ENCODE assay signal across 22 cellular contexts in the genomic region with DNA sequence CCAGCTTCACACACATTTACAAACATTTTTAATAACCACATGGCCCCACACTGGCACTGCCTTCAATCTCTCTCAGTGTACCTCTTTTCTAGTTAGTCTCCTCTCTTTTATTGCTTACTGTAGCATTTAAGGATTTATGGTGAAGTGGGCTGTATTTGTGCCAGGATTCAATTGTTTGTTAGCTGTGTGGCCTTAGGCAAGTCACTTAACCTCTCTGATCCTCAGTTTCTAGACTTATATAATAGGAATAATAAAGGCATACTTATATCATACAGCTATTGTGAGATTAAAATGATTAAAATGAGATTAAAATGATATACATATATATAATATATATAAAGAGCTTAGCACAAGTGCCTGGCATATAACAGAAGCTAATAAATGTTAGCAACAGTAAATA. TPM values are rescaled to one million over a fixed set of nuclear protein-coding genes. Genes with fewer than 3 reads are reported as not detected.
"Had no signal": no experiment of that assay in that cellular context is flagged by ENCODE, and none has a peak within 500 bp of the region (broad histone marks: within the 10 kb centered on the region; RNA-seq: fewer than 3 reads in every experiment).

No MANE protein-coding gene starts in this region.

- H3K4me1 ChIP-seq: lower lobe of right lung had no signal

- H3K27ac ChIP-seq: adrenal gland, lower lobe of right lung, upper lobe of left lung had no signal

- H3K9me3 ChIP-seq: adrenal gland, lower lobe of right lung, upper lobe of left lung had no signal

- ATAC-seq: activated naive CD4-positive, alpha-beta T cell treated with anti-CD3 and anti-CD28 coated beads, Interleukin-2, amount 50 U/mL, for 72 hours; effector memory CD8-positive, alpha-beta T cell; lower lobe of right lung had no signal

- FAIRE-seq: TTC549 had no signal

- H3K27me3 ChIP-seq: adrenal gland, upper lobe of left lung had no signal

- H3K36me3 ChIP-seq: adrenal gland, lower lobe of right lung, upper lobe of left lung had no signal

- H3K4me3 ChIP-seq: adrenal gland, lower lobe of right lung, upper lobe of left lung had no signal

- DNase-seq: activated CD4-positive, alpha-beta memory T cell treated with anti-CD3 and anti-CD28 coated beads for 36 hours; activated gamma-delta T cell treated with Interleukin-2 at 50 U/mL for 16 hours; activated T-cell treated with anti-CD3 and anti-CD28 coated beads for 4 hours; adrenal gland; dermis blood vessel endothelial cell; effector memory CD8-positive, alpha-beta T cell; foreskin fibroblast; hypothalamus; islet precursor cell; lower lobe of right lung; nephron progenitor cell; nucleus accumbens; posterior cingulate gyrus; retina; stimulated activated CD4-positive, alpha-beta T cell treated with anti-CD3 and anti-CD28 coated beads, Interleukin-12 subunit alpha, Interleukin-12 subunit beta, amount 100 ng/mL, for 4 hours; stimulated activated CD4-positive, alpha-beta T cell treated with anti-CD3 and anti-CD28 coated beads, Interleukin-1b, Interleukin-23, amount 100 ng/mL, for 48 hours; stimulated activated CD8-positive, alpha-beta memory T cell treated with anti-CD3 and anti-CD28 coated beads, Interleukin-4, amount 100 ng/mL, for 48 hours; stimulated activated naive CD4-positive, alpha-beta T cell; substantia nigra; upper lobe of left lung had no signal

RNA-seq across cellular contexts. Expression of a gene that starts 6.4 kb away (rescaled TPM):
- total RNA-seq: activated naive CD4-positive, alpha-beta T cell treated with anti-CD3 and anti-CD28 coated beads, Interleukin-2, amount 50 U/mL, for 72 hours had no signal
